Comparison of ENCODE assay signal across 24 cellular contexts in the genomic region with DNA sequence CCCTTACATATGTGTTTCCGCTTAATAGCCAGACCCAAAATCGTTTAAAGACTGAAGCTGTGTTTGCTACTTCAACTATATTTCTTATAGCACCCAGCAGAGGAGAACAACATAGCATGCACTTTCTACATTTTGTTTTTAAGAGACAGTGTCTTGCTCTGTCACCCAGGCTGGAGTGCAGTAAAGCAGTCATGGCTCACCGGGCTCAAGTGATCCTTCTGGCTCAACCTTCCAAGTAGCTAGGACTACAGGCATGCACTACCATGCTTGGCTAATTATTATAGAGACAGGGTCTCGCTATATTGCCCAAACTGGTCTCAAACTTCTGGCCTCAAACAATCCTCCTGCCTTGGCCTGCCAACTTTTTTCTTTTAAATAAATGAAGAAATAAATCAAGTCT.
"Had no signal": no experiment of that assay in that cellular context is flagged by ENCODE, and none has a peak within 500 bp of the region (broad histone marks: within the 10 kb centered on the region; RNA-seq: fewer than 3 reads in every experiment).

No MANE protein-coding gene starts in this region.

- H3K36me3 ChIP-seq: esophagus squamous epithelium, gastroesophageal sphincter, heart left ventricle, left ventricle myocardium inferior, pancreas, vagina had no signal

- H3K9me3 Mint-ChIP-seq: activated CD4-positive, alpha-beta memory T cell treated with anti-CD3 and anti-CD28 coated beads for 36 hours; activated naive CD4-positive, alpha-beta T cell treated with anti-CD3 and anti-CD28 coated beads for 36 hours; activated T-cell treated with anti-CD3 and anti-CD28 coated beads, Interleukin-2, amount 50 U/mL, for 72 hours; endodermal cell had no signal

- ATAC-seq: activated T-cell treated with anti-CD3 and anti-CD28 coated beads, Interleukin-2, amount 50 U/mL, for 72 hours; gastroesophageal sphincter; heart left ventricle; natural killer cell treated with Interleukin-12 subunit alpha and Interleukin-12 subunit beta and Interleukin-15 and Interleukin-18, amount 100 ng/mL, for 72 hours; pancreas; psoas muscle; right cardiac atrium; T-helper 17 cell had no signal

- H3K27me3 Mint-ChIP-seq: activated CD4-positive, alpha-beta memory T cell treated with anti-CD3 and anti-CD28 coated beads for 36 hours; activated naive CD8-positive, alpha-beta T cell treated with anti-CD3 and anti-CD28 coated beads, Interleukin-2, amount 10 ng/mL, durations not matched to agents 7 days and 5 days; natural killer cell treated with Interleukin-12 subunit alpha and Interleukin-12 subunit beta and Interleukin-15 and Interleukin-18, amount 100 ng/mL, for 72 hours; T-helper 17 cell had no signal

- H3K4me3 ChIP-seq: coronary artery, esophagus squamous epithelium, gastroesophageal sphincter, heart left ventricle, left ventricle myocardium inferior, pancreas, psoas muscle, vagina had no signal

- H3K27ac Mint-ChIP-seq: activated CD4-positive, alpha-beta memory T cell treated with anti-CD3 and anti-CD28 coated beads for 36 hours; activated naive CD4-positive, alpha-beta T cell treated with anti-CD3 and anti-CD28 coated beads for 36 hours; activated naive CD8-positive, alpha-beta T cell treated with anti-CD3 and anti-CD28 coated beads, Interleukin-2, amount 10 ng/mL, durations not matched to agents 7 days and 5 days; activated T-cell treated with anti-CD3 and anti-CD28 coated beads, Interleukin-2, amount 50 U/mL, for 72 hours; endodermal cell; natural killer cell treated with Interleukin-12 subunit alpha and Interleukin-12 subunit beta and Interleukin-15 and Interleukin-18, amount 100 ng/mL, for 72 hours; T-helper 17 cell had no signal

- H3K27ac ChIP-seq: coronary artery, esophagus squamous epithelium, gastroesophageal sphincter, heart left ventricle, left ventricle myocardium inferior, pancreas, psoas muscle, vagina had no signal

- H3K27me3 ChIP-seq: esophagus squamous epithelium, gastroesophageal sphincter, heart left ventricle, pancreas, vagina had no signal

- DNase-seq: activated CD4-positive, alpha-beta memory T cell treated with anti-CD3 and anti-CD28 coated beads for 36 hours; activated CD4-positive, alpha-beta T cell treated with anti-CD3 and anti-CD28 coated beads for 4 hours; activated CD4-positive, CD25-positive, alpha-beta regulatory T cell; activated effector memory CD4-positive, alpha-beta T cell treated with Interleukin-2 at 50 U/mL for 16 hours; activated naive CD4-positive, alpha-beta T cell treated with anti-CD3 and anti-CD28 coated beads for 36 hours; activated naive CD8-positive, alpha-beta T cell treated with anti-CD3 and anti-CD28 coated beads, Interleukin-2, amount 10 ng/mL, durations not matched to agents 7 days and 5 days; activated T-cell treated with anti-CD3 and anti-CD28 coated beads, Interleukin-2, amount 50 U/mL, for 72 hours; amygdala; cerebellar nuclear complex; endodermal cell; esophagus squamous epithelium; heart left ventricle; kidney; left ventricle myocardium inferior; pancreas; psoas muscle; right cardiac atrium; stimulated activated CD4-positive, alpha-beta T cell treated with anti-CD3 and anti-CD28 coated beads, Interleukin-4, amount 100 ng/mL, for 24 hours; stimulated activated naive CD4-positive, alpha-beta T cell treated with Interleukin-2 at 50 U/mL for 16 hours; T-helper 17 cell had no signal

- H3K4me3 Mint-ChIP-seq: activated CD4-positive, alpha-beta memory T cell treated with anti-CD3 and anti-CD28 coated beads for 36 hours; activated naive CD4-positive, alpha-beta T cell treated with anti-CD3 and anti-CD28 coated beads for 36 hours; activated naive CD8-positive, alpha-beta T cell treated with anti-CD3 and anti-CD28 coated beads, Interleukin-2, amount 10 ng/mL, durations not matched to agents 7 days and 5 days; activated T-cell treated with anti-CD3 and anti-CD28 coated beads, Interleukin-2, amount 50 U/mL, for 72 hours; endodermal cell; natural killer cell treated with Interleukin-12 subunit alpha and Interleukin-12 subunit beta and Interleukin-15 and Interleukin-18, amount 100 ng/mL, for 72 hours; T-helper 17 cell had no signal
